Comparison of ENCODE assay signal across 1 cellular context in the genomic region with DNA sequence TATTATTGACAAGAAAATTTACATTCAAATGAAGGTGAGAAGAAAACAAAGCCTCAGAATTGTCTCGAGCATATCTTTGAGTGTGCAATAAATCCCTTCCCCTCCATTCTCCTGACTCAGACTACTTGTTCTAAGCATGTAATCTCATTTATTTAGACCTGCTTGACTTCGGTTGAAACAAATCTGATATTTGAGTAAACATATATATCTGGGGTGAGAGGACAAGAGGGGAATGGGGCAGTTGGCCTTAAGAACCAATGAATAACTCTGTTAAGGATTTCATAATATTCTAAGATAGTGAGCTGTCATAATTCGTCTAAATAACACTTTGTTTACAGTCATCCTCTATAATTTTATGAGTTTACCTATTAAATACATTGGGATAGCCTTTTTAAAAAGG.
TF ChIP-seq lines count a peak whose summit lies in the region.

No MANE protein-coding gene starts in this region.

TF ChIP-seq in SK-N-SH treated with all-trans-retinoic acid at 6 μM for 48 hours, 23 proteins besides CTCF, POLR2A, EP300 and RAD21 (continued from another document):
- TF ChIP-seq, protein P1, sequence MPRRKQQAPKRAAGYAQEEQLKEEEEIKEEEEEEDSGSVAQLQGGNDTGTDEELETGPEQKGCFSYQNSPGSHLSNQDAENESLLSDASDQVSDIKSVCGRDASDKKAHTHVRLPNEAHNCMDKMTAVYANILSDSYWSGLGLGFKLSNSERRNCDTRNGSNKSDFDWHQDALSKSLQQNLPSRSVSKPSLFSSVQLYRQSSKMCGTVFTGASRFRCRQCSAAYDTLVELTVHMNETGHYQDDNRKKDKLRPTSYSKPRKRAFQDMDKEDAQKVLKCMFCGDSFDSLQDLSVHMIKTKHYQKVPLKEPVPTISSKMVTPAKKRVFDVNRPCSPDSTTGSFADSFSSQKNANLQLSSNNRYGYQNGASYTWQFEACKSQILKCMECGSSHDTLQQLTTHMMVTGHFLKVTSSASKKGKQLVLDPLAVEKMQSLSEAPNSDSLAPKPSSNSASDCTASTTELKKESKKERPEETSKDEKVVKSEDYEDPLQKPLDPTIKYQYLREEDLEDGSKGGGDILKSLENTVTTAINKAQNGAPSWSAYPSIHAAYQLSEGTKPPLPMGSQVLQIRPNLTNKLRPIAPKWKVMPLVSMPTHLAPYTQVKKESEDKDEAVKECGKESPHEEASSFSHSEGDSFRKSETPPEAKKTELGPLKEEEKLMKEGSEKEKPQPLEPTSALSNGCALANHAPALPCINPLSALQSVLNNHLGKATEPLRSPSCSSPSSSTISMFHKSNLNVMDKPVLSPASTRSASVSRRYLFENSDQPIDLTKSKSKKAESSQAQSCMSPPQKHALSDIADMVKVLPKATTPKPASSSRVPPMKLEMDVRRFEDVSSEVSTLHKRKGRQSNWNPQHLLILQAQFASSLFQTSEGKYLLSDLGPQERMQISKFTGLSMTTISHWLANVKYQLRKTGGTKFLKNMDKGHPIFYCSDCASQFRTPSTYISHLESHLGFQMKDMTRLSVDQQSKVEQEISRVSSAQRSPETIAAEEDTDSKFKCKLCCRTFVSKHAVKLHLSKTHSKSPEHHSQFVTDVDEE (CRISPR knock-in tag; IDR thresholded peaks at IDR 0.05), result no peak
- TF ChIP-seq ZNF565 (CRISPR knock-in tag; conservative IDR thresholded peaks at IDR 0.05; ENCODE audit: low read depth), result no peak
- no peak for TF ChIP-seq CSDC2 (CRISPR knock-in tag; IDR thresholded peaks at IDR 0.05)
- no peak for TF ChIP-seq SNAI2 (CRISPR knock-in tag; IDR thresholded peaks at IDR 0.05)
- no peak for TF ChIP-seq ZFP3 (CRISPR knock-in tag; IDR thresholded peaks at IDR 0.05)
- TF ChIP-seq OSR1 (CRISPR knock-in tag; IDR thresholded peaks at IDR 0.05), result no peak
